11 cellular contexts compared by ENCODE assay signal in genomic region chrX:136170109-136170800, GRCh38. TPM values are rescaled to one million over a fixed set of nuclear protein-coding genes. Genes with fewer than 3 reads are reported as not detected.
DNase-seq lines count a peak whose midpoint lies in the region; ATAC-seq and TF ChIP-seq lines count a peak whose summit lies in the region.
"Had no signal": no experiment of that assay in that cellular context is flagged by ENCODE, and none has a peak within 500 bp of the region (broad histone marks: within the 10 kb centered on the region; RNA-seq: fewer than 3 reads in every experiment).

No MANE protein-coding gene starts in this region.

- peak overlapping the region; percentile 40 for H3K9ac ChIP-seq in smooth muscle cell (ENCODE audit: low read depth)

- no peaks in the 10 kb centered on the region for H3K79me2 ChIP-seq in smooth muscle cell (ENCODE audit: low read depth)

- no peak for ATAC-seq in stimulated activated memory B cell treated with anti-CD40 and anti-IgM and Interleukin-4, amounts not matched to agents 10 μg/mL and 1 μg/mL and 100 μg/mL, for 72 hours

- 62% methylated on average over 9 of the region's 9 CpGs for WGBS in smooth muscle cell (ENCODE audit: low lambda C conversion rate)

- no peak overlapping the region for H3K4me3 Mint-ChIP-seq in stimulated activated memory B cell treated with anti-CD40 and anti-IgM and Interleukin-4, amounts not matched to agents 10 μg/mL and 1 μg/mL and 100 μg/mL, for 72 hours

- no peak overlapping the region for H2AFZ ChIP-seq in smooth muscle cell (ENCODE audit: low read depth)

- H3K36me3 ChIP-seq in smooth muscle cell (ENCODE audit: low read depth), result no peaks in the 10 kb centered on the region
- H3K36me3 ChIP-seq: neutrophil had no signal

- no peaks in the 10 kb centered on the region for H3K27me3 ChIP-seq in smooth muscle cell (ENCODE audit: low read depth)

- H3K27ac ChIP-seq in caudate nucleus (ENCODE audit: low read depth, low read length) (peak overlapping the region; percentile 52), smooth muscle cell (ENCODE audit: low read depth) (peak overlapping the region; percentile 65)
- H3K27ac ChIP-seq: neutrophil had no signal

- H3K4me1 ChIP-seq in smooth muscle cell (ENCODE audit: low read depth), result peaks cover 5% of the 10 kb centered on the region

- H3K4me2 ChIP-seq in smooth muscle cell, result peak overlapping the region; percentile 18

- no peaks in the 10 kb centered on the region for H3K4me1 Mint-ChIP-seq in stimulated activated memory B cell treated with anti-CD40 and anti-IgM and Interleukin-4, amounts not matched to agents 10 μg/mL and 1 μg/mL and 100 μg/mL, for 72 hours

- H4K20me1 ChIP-seq in smooth muscle cell (ENCODE audit: low read depth), result peaks cover 3% of the 10 kb centered on the region

- intact Hi-C loops in posterior vena cava (cut with DNase I), result loop anchor here in 1 of 2 donors (5.0 kb wide), 1 partner anchor 37 kb away; no protein-coding TSS in a partner anchor

- no peaks in the 10 kb centered on the region for H3K36me3 Mint-ChIP-seq in stimulated activated memory B cell treated with anti-CD40 and anti-IgM and Interleukin-4, amounts not matched to agents 10 μg/mL and 1 μg/mL and 100 μg/mL, for 72 hours

- no peak overlapping the region for H3K27ac Mint-ChIP-seq in stimulated activated memory B cell treated with anti-CD40 and anti-IgM and Interleukin-4, amounts not matched to agents 10 μg/mL and 1 μg/mL and 100 μg/mL, for 72 hours

- no peak for TF ChIP-seq CTCF in smooth muscle cell (IDR thresholded peaks at IDR 0.05; ENCODE audit: borderline replicate concordance, insufficient read depth, poor library complexity, severe bottlenecking)

- H3K9me3 Mint-ChIP-seq in stimulated activated memory B cell treated with anti-CD40 and anti-IgM and Interleukin-4, amounts not matched to agents 10 μg/mL and 1 μg/mL and 100 μg/mL, for 72 hours, result no peaks in the 10 kb centered on the region

- H3K4me3 ChIP-seq in smooth muscle cell, result no peak overlapping the region

- H3K9me3 ChIP-seq in smooth muscle cell (replicated peaks; ENCODE audit: low read depth), result no peaks in the 10 kb centered on the region
- H3K9me3 ChIP-seq: neutrophil had no signal

- no peaks in the 10 kb centered on the region for H3F3A ChIP-seq in smooth muscle cell (ENCODE audit: low read depth)

- DNase-seq in H4 (ENCODE audit: low spot score) (peak; percentile 23), caudate nucleus (lab: John Stamatoyannopoulos, UW) (peak in 3 of 61 donors; percentile 0 to 1 (median 0)), kidney glomerular epithelial cell (lab: John Stamatoyannopoulos, UW) (peak; percentile 39), smooth muscle cell (lab: John Stamatoyannopoulos, UW; ENCODE audit: unreplicated experiment) (no peak), NCI-H82 (lab: John Stamatoyannopoulos, UW) (no peak), posterior vena cava (ENCODE audit: low spot score) (no peak)
- no peak for DNase-seq in activated naive CD4-positive, alpha-beta T cell treated with Interleukin-2 at 50 U/mL for 16 hours
- DNase-seq: NCI-H1092, SHP77 had no signal

- no peaks in the 10 kb centered on the region for H3K27me3 Mint-ChIP-seq in stimulated activated memory B cell treated with anti-CD40 and anti-IgM and Interleukin-4, amounts not matched to agents 10 μg/mL and 1 μg/mL and 100 μg/mL, for 72 hours

RNA-seq across cellular contexts. Expression of gene FHL1, which starts 22.9 kb away (rescaled TPM):
- total RNA-seq in H4 (2014; rRNA removed; shearing (Covaris generic)), result 139 and 149 TPM in 2 replicates
- total RNA-seq in smooth muscle cell (98.2 and 103 TPM in 2 replicates), posterior vena cava (1,000 to 10,000 TPM; 1,036 to 1,050 TPM)
- 57.8 and 76.0 TPM in 2 replicates for polyA plus RNA-seq in smooth muscle cell

Comparison
In these comparisons a context has a peak if more than half of its experiments do, and no peak if none do; other contexts are left out.
1. DNase-seq: peak in H4 (single experiment) and kidney glomerular epithelial cell (single experiment); none in smooth muscle cell (single experiment), activated naive CD4-positive, alpha-beta T cell treated with Interleukin-2 at 50 U/mL for 16 hours (single experiment), NCI-H82 (single experiment) and posterior vena cava (single experiment).